In genomic region chr11:118359295-118359958, GRCh38 we compare ENCODE assay signal across 8 cellular contexts. TPM values are rescaled to one million over a fixed set of nuclear protein-coding genes. Genes with fewer than 3 reads are reported as not detected.
DNase-seq lines count a peak whose midpoint lies in the region; ATAC-seq and TF ChIP-seq lines count a peak whose summit lies in the region.

UBE4A (plus strand) TSS chr11:118359600; CDS start chr11:118365081, 5,481 bp downstream.

- H3K36me3 ChIP-seq in hepatocyte (replicated peaks; ENCODE audit: insufficient read depth, low read depth), result no peaks in the 10 kb centered on the region

- peak within 1 kb of the TSS; percentile 80 for H2AFZ ChIP-seq in hepatocyte

- TF ChIP-seq CTCF in astrocyte of the cerebellum (IDR thresholded peaks at IDR 0.05; ENCODE audit: low read depth, low read length, missing control alignments) (no peak), hepatocyte (IDR thresholded peaks at IDR 0.05; ENCODE audit: poor library complexity) (no peak)

- 8% methylated on average over 33 of the region's 33 CpGs for WGBS in hepatocyte (ENCODE audit: low lambda C conversion rate, missing lambda C conversion rate)

- peaks cover 46% of the 10 kb centered on the region for H3K79me2 ChIP-seq in hepatocyte

- H4K20me1 ChIP-seq in hepatocyte (ENCODE audit: insufficient read depth, poor library complexity, severe bottlenecking), result no peaks in the 10 kb centered on the region

- peak; percentile 96 for TF ChIP-seq POLR2A in GM15510 (IDR thresholded peaks at IDR 0.05; ENCODE audit: borderline replicate concordance, extremely low read depth, insufficient read length)

- peak within 1 kb of the TSS; percentile 91 for H3K27ac ChIP-seq in hepatocyte

- no peaks in the 10 kb centered on the region for H3K4me1 ChIP-seq in hepatocyte (ENCODE audit: insufficient read depth)

- no peaks in the 10 kb centered on the region for H3K9me3 ChIP-seq in hepatocyte (ENCODE audit: low read depth)

- H3K9me2 ChIP-seq in hepatocyte (replicated peaks; ENCODE audit: insufficient read depth), result no peaks in the 10 kb centered on the region

- ATAC-seq in HG02938 (IDR thresholded peaks at IDR 0.05; ENCODE audit: unreplicated experiment), result peak; percentile 80

- peak; percentile 83 for DNase-seq in NCI-H2029 treated with DMSO at 0.1 percent for 48 hours (lab: John Stamatoyannopoulos, UW)
- DNase-seq in T-helper 9 cell, result peak; percentile 97
- DNase-seq in astrocyte of the cerebellum (ENCODE audit: low read depth), result peak; percentile 85
- DNase-seq in hepatocyte (ENCODE audit: low spot score), result peak; percentile 95
- peak; percentile 83 for DNase-seq in renal cortical epithelial cell (ENCODE audit: low read depth)
- DNase-seq in cortex of kidney (lab: John Stamatoyannopoulos, UW), result no peak

- H3K27me3 ChIP-seq in hepatocyte, result no peaks in the 10 kb centered on the region

- peak within 1 kb of the TSS; percentile 93 for H3K4me2 ChIP-seq in hepatocyte

- H3K4me3 ChIP-seq in astrocyte of the cerebellum (ENCODE audit: low read depth, low read length), result peak within 1 kb of the TSS; percentile 88
- H3K4me3 ChIP-seq in hepatocyte, result peak within 1 kb of the TSS; percentile 99

- in situ Hi-C loops in astrocyte of the cerebellum (cut with HindIII; ENCODE audit: low sequenced_read_pairs), result no loop called here

RNA-seq across cellular contexts. Expression of gene UBE4A, which starts in this region (rescaled TPM):
- total RNA-seq in hepatocyte, result 57.5 and 61.5 TPM in 2 replicates
- 19.7 and 22.4 TPM in 2 replicates for polyA plus RNA-seq in hepatocyte
- total RNA-seq in renal cortical epithelial cell, result 34.0 and 42.2 TPM in 2 replicates
